In the genomic region with DNA sequence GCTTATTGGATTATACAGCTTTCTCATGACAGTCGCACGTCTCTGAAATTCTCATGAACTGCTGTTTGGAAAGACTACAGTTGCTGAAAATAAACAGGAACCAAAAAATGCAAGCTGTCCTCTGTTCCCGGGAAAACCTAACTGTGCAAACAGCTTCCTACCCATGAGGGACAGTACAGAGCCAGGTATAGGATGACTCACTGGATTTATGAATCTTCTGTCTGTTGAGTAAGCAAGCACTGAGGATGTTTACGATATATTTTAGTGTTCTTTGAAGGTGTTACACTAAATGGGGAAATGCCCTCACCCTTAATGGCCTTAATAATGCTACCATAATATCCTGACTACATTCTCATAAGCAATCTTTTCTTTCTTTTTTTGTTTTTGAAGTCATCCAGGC, we compare ENCODE assay signal across 18 cellular contexts.
"Had no signal": no experiment of that assay in that cellular context is flagged by ENCODE, and none has a peak within 500 bp of the region (broad histone marks: within the 10 kb centered on the region; RNA-seq: fewer than 3 reads in every experiment).

No MANE protein-coding gene starts in this region.

- H3K36me3 ChIP-seq: right atrium auricular region, WERI-Rb-1 had no signal

- ATAC-seq: activated CD8-positive, alpha-beta T cell treated with anti-CD3 and anti-CD28 coated beads for 36 hours; activated naive CD8-positive, alpha-beta T cell treated with anti-CD3 and anti-CD28 coated beads, Interleukin-2, amount 50 U/mL, for 24 hours; activated T-cell treated with anti-CD3 and anti-CD28 coated beads, Interleukin-2, amount 50 U/mL, for 72 hours; stimulated activated naive B cell treated with anti-CD40 and anti-IgM and Interleukin-4, amounts not matched to agents 10 μg/mL and 1 μg/mL and 100 μg/mL, for 72 hours; T-cell had no signal

- H3K9me3 Mint-ChIP-seq: activated CD8-positive, alpha-beta T cell treated with anti-CD3 and anti-CD28 coated beads for 36 hours; activated naive CD8-positive, alpha-beta T cell treated with anti-CD3 and anti-CD28 coated beads, Interleukin-2, amount 50 U/mL, for 24 hours; activated T-cell treated with anti-CD3 and anti-CD28 coated beads, Interleukin-2, amount 50 U/mL, for 72 hours; stimulated activated naive B cell treated with anti-CD40 and anti-IgM and Interleukin-4, amounts not matched to agents 10 μg/mL and 1 μg/mL and 100 μg/mL, for 72 hours; T-cell had no signal

- H3K4me3 ChIP-seq: coronary artery, right atrium auricular region, skin epidermis had no signal

- H3K27me3 ChIP-seq: right atrium auricular region had no signal

- H3K27ac Mint-ChIP-seq: activated CD8-positive, alpha-beta T cell treated with anti-CD3 and anti-CD28 coated beads for 36 hours; activated naive CD8-positive, alpha-beta T cell treated with anti-CD3 and anti-CD28 coated beads, Interleukin-2, amount 50 U/mL, for 24 hours; activated T-cell treated with anti-CD3 and anti-CD28 coated beads, Interleukin-2, amount 50 U/mL, for 72 hours; naive B cell; stimulated activated naive B cell treated with anti-CD40 and anti-IgM and Interleukin-4, amounts not matched to agents 10 μg/mL and 1 μg/mL and 100 μg/mL, for 72 hours; T-cell had no signal

- H3K27ac ChIP-seq: coronary artery, parathyroid adenoma, right atrium auricular region, skin epidermis, WERI-Rb-1 had no signal

- H3K36me3 Mint-ChIP-seq: naive B cell; stimulated activated naive B cell treated with anti-CD40 and anti-IgM and Interleukin-4, amounts not matched to agents 10 μg/mL and 1 μg/mL and 100 μg/mL, for 72 hours; T-cell had no signal

- H3K9me3 ChIP-seq: right atrium auricular region had no signal

- DNase-seq: activated CD4-positive, alpha-beta T cell treated with anti-CD3 and anti-CD28 coated beads for 4 hours; activated CD8-positive, alpha-beta memory T cell treated with anti-CD3 and anti-CD28 coated beads, Interleukin-2, amount 50 U/mL, for 4 hours; activated CD8-positive, alpha-beta T cell treated with anti-CD3 and anti-CD28 coated beads for 36 hours; activated gamma-delta T cell treated with Interleukin-2 at 50 U/mL for 16 hours; activated naive CD8-positive, alpha-beta T cell treated with anti-CD3 and anti-CD28 coated beads, Interleukin-2, amount 50 U/mL, for 24 hours; activated T-cell treated with anti-CD3 and anti-CD28 coated beads, Interleukin-2, amount 50 U/mL, for 72 hours; effector CD4-positive, alpha-beta T cell; hippocampal formation; kidney glomerular epithelial cell; midbrain; naive B cell; stimulated activated naive B cell treated with anti-CD40 and anti-IgM and Interleukin-4, amounts not matched to agents 10 μg/mL and 1 μg/mL and 100 μg/mL, for 72 hours; T-cell; WERI-Rb-1 had no signal
